Comparison of ENCODE assay signal across 1 cellular context in genomic region chr4:107349266-107349665, GRCh38.
TF ChIP-seq lines count a peak whose summit lies in the region.

No MANE protein-coding gene starts in this region.

TF ChIP-seq in SK-N-SH treated with all-trans-retinoic acid at 6 μM for 48 hours, 23 proteins besides CTCF, POLR2A, EP300 and RAD21 (continued from another document):
- TF ChIP-seq ESRRG (CRISPR knock-in tag; IDR thresholded peaks at IDR 0.05): no peak
